10 cellular contexts compared by ENCODE assay signal in genomic region chr5:142816577-142816976, GRCh38. TPM values are rescaled to one million over a fixed set of nuclear protein-coding genes. Genes with fewer than 3 reads are reported as not detected.
DNase-seq lines count a peak whose midpoint lies in the region; ATAC-seq, FAIRE-seq and TF ChIP-seq lines count a peak whose summit lies in the region.
"Had no signal": no experiment of that assay in that cellular context is flagged by ENCODE, and none has a peak within 500 bp of the region (broad histone marks: within the 10 kb centered on the region; RNA-seq: fewer than 3 reads in every experiment).

No MANE protein-coding gene starts in this region.

- CTCF ChIA-PET in PC-3 (lab: Charles Lee), result no interaction called here
- CTCF ChIA-PET in naive thymus-derived CD4-positive, alpha-beta T cell (lab: Charles Lee), result no interaction called here

- BruUV-seq in PC-3 (replicated peaks; lab: Mats Ljungman, UMichigan), result no TSS peak

- peaks cover 3 to 24% (median 18%) of the 10 kb centered on the region in 5 donors for H3K36me3 Mint-ChIP-seq in naive thymus-derived CD4-positive, alpha-beta T cell

- peaks cover 6% of the 10 kb centered on the region for H3F3A ChIP-seq in PC-3 (ENCODE audit: low read length, unreplicated experiment)

- no peaks in the 10 kb centered on the region for H3K9me3 ChIP-seq in PC-3 (ENCODE audit: low read length)
- no peaks in the 10 kb centered on the region for H3K9me3 ChIP-seq in naive thymus-derived CD4-positive, alpha-beta T cell (ENCODE audit: control insufficient read depth in 2 of 3, low read length in 3 of 3)
- H3K9me3 ChIP-seq: gastrocnemius medialis had no signal

- H3K4me3 Mint-ChIP-seq in naive thymus-derived CD4-positive, alpha-beta T cell, result peak overlapping the region in 1 of 10 donors; percentile 17

- DNase-seq in ELR (ENCODE audit: low read depth) (peak; percentile 15), PC-3 (peak; percentile 20), epidermal melanocyte (ENCODE audit: insufficient read length, low spot score) (peak; percentile 26), posterior vena cava (ENCODE audit: low spot score) (peak; percentile 89), GM12891 (ENCODE audit: insufficient read length, low spot score) (no peak)
- DNase-seq in naive thymus-derived CD4-positive, alpha-beta T cell, result no peak

- peaks cover 61% of the 10 kb centered on the region for H3K4me1 ChIP-seq in PC-3 (ENCODE audit: insufficient read depth, low read length)
- H3K4me1 ChIP-seq in naive thymus-derived CD4-positive, alpha-beta T cell (ENCODE audit: control insufficient read depth in 2 of 2, insufficient read depth in 2 of 2, low read length in 2 of 2), result no peaks in the 10 kb centered on the region

- H4K20me1 ChIP-seq in PC-3 (ENCODE audit: low read length), result no peaks in the 10 kb centered on the region

- H3K4me3 ChIP-seq in PC-3 (ENCODE audit: low read length), result no peak overlapping the region
- no peak overlapping the region for H3K4me3 ChIP-seq in naive thymus-derived CD4-positive, alpha-beta T cell (ENCODE audit: low read length)
- H3K4me3 ChIP-seq: gastrocnemius medialis had no signal

- TF ChIP-seq CTCF in PC-3 (conservative IDR thresholded peaks at IDR 0.05; ENCODE audit: low read depth, low read length), result no peak

- ATAC-seq in PC-3, result no peak
- ATAC-seq in naive thymus-derived CD4-positive, alpha-beta T cell, result no peak
- no peak for ATAC-seq in GM19397 (IDR thresholded peaks at IDR 0.05; ENCODE audit: unreplicated experiment)
- ATAC-seq in HG02623 (IDR thresholded peaks at IDR 0.05; ENCODE audit: unreplicated experiment), result no peak
- ATAC-seq: gastrocnemius medialis had no signal

- no peaks in the 10 kb centered on the region for H3K9me2 ChIP-seq in PC-3 (replicated peaks; ENCODE audit: low read length)

- no peak overlapping the region for H3K4me2 ChIP-seq in PC-3 (ENCODE audit: low read length)

- no peaks in the 10 kb centered on the region for H3K36me3 ChIP-seq in PC-3 (ENCODE audit: low read depth, low read length)
- no peaks in the 10 kb centered on the region for H3K36me3 ChIP-seq in naive thymus-derived CD4-positive, alpha-beta T cell (ENCODE audit: control insufficient read depth in 2 of 3, insufficient read depth in 3 of 3, low read length in 3 of 3)
- H3K36me3 ChIP-seq: gastrocnemius medialis had no signal

- no peak for FAIRE-seq in GM12891 (lab: Jason Lieb, UNC)
- FAIRE-seq: GM18507 had no signal

- intact Hi-C loops in PC-3 (cut with micrococcal nuclease), result no loop called here
- intact Hi-C loops in posterior vena cava (cut with DNase I), result no loop called here
- intact Hi-C loops in naive thymus-derived CD4-positive, alpha-beta T cell (cut with micrococcal nuclease), result no loop called here

- H3K27ac ChIP-seq in PC-3 (ENCODE audit: low read length), result no peak overlapping the region
- H3K27ac ChIP-seq in naive thymus-derived CD4-positive, alpha-beta T cell (ENCODE audit: low read depth, low read length), result no peak overlapping the region
- H3K27ac ChIP-seq: gastrocnemius medialis had no signal

- POLR2A ChIA-PET in PC-3 (lab: Charles Lee; ENCODE audit: unreplicated experiment), result no interaction called here
- POLR2A ChIA-PET in naive thymus-derived CD4-positive, alpha-beta T cell (lab: Charles Lee), result no interaction called here

- TF ChIP-seq POLR2A in GM12891 (IDR thresholded peaks at IDR 0.05; ENCODE audit: low read depth, low read length), result no peak

- no peaks in the 10 kb centered on the region for H3K27me3 ChIP-seq in PC-3 (ENCODE audit: low read length)
- no peaks in the 10 kb centered on the region for H3K27me3 ChIP-seq in naive thymus-derived CD4-positive, alpha-beta T cell (ENCODE audit: control insufficient read depth in 2 of 2, insufficient read depth in 2 of 2, low read length in 2 of 2)
- H3K27me3 ChIP-seq: gastrocnemius medialis had no signal

- H3K79me2 ChIP-seq in PC-3 (ENCODE audit: low read length), result peaks cover 31% of the 10 kb centered on the region

- H3K9me3 Mint-ChIP-seq in naive thymus-derived CD4-positive, alpha-beta T cell, result peaks cover 0 to 4% (median 0%) of the 10 kb centered on the region in 11 donors

- H3K4me1 Mint-ChIP-seq in naive thymus-derived CD4-positive, alpha-beta T cell, result peaks cover 12 to 49% (median 21%) of the 10 kb centered on the region in 7 donors

- H2AFZ ChIP-seq in PC-3 (ENCODE audit: low read length), result no peak overlapping the region

- H3K27ac Mint-ChIP-seq in naive thymus-derived CD4-positive, alpha-beta T cell, result peak overlapping the region in 3 of 9 donors; percentile 20 to 25 (median 23)

- no peaks in the 10 kb centered on the region for H3K27me3 Mint-ChIP-seq in naive thymus-derived CD4-positive, alpha-beta T cell

- H3K9ac ChIP-seq in PC-3 (ENCODE audit: low read length), result no peak overlapping the region

TF ChIP-seq in GM12891, 5 proteins besides CTCF, POLR2A, EP300 and RAD21:
- TF ChIP-seq POLR2AphosphoS5 (IDR thresholded peaks at IDR 0.05; ENCODE audit: low read depth, low read length), result no peak
- no peak for TF ChIP-seq SPI1 (IDR thresholded peaks at IDR 0.05; ENCODE audit: low read depth, low read length)
- no peak for TF ChIP-seq TAF1 (IDR thresholded peaks at IDR 0.05; ENCODE audit: low read depth, low read length)
- TF ChIP-seq PAX5 (IDR thresholded peaks at IDR 0.05; ENCODE audit: insufficient read depth, low read length, severe bottlenecking), result no peak
- TF ChIP-seq POU2F2 (IDR thresholded peaks at IDR 0.05; ENCODE audit: low read depth, low read length), result no peak

RNA-seq across cellular contexts. Expression of gene ARHGAP26, which starts 46.4 kb away (rescaled TPM):
- 6.2 and 11.7 TPM in 2 replicates for total RNA-seq in PC-3 (2014; rRNA removed)
- total RNA-seq in posterior vena cava, result 10 to 100 TPM; 31.8 to 39.5 TPM
- total RNA-seq in naive thymus-derived CD4-positive, alpha-beta T cell, result 100 to 1,000 TPM in 1 of 5 experiments, 10 to 100 TPM in 4; 20.1 to 123 (median 29.1) TPM
- 10 to 100 TPM; 10.5 to 12.9 TPM for polyA plus RNA-seq in naive thymus-derived CD4-positive, alpha-beta T cell
- 9.8 TPM for polyA plus RNA-seq in GM12891 (2012; ENCODE audit: low read depth, missing spikeins)

Comparison
In these comparisons a context has a peak if more than half of its experiments do, and no peak if none do; other contexts are left out.
1. DNase-seq: peak in ELR (single experiment), PC-3 (single experiment), epidermal melanocyte (single experiment) and posterior vena cava (single experiment); none in naive thymus-derived CD4-positive, alpha-beta T cell (0 of 9) and GM12891 (single experiment).